Comparison of ENCODE assay signal across 8 cellular contexts in genomic region chr5:177363565-177363964, GRCh38. TPM values are rescaled to one million over a fixed set of nuclear protein-coding genes. Genes with fewer than 3 reads are reported as not detected.
DNase-seq lines count a peak whose midpoint lies in the region; ATAC-seq, FAIRE-seq and TF ChIP-seq lines count a peak whose summit lies in the region.

No MANE protein-coding gene starts in this region.

- CTCF ChIA-PET in GM12878 (lab: Yijun Ruan, JAX), result interaction anchor here (0.7 to 3.7 kb wide), 6 partner anchors 12 to 250 kb away, joined by 3 to 22 read pairs (median 4); partner anchors contain the start of gene LMAN2

- no peak overlapping the region for H4K91ac ChIP-seq in mesenchymal stem cell (ENCODE audit: low read length)

- H4K8ac ChIP-seq in mesenchymal stem cell (ENCODE audit: low read length), result peak overlapping the region; percentile 7

- H3K4me1 ChIP-seq in cardiac muscle cell (ENCODE audit: low read depth) (peaks cover 40% of the 10 kb centered on the region), GM12878 (ENCODE audit: control insufficient read depth, insufficient read depth, low read length) (peaks cover 59% of the 10 kb centered on the region), mesenchymal stem cell (ENCODE audit: control insufficient read depth, insufficient read depth, low read depth, low read length) (peaks cover 31% of the 10 kb centered on the region), transverse colon (peaks cover 26 to 60% (median 38%) of the 10 kb centered on the region in 4 donors)

- peak overlapping the region; percentile 40 for H2AK5ac ChIP-seq in mesenchymal stem cell (ENCODE audit: low read length, severe bottlenecking)

- no peaks in the 10 kb centered on the region for H3K79me1 ChIP-seq in mesenchymal stem cell (replicated peaks; ENCODE audit: low read length, poor library complexity, severe bottlenecking)

- in situ Hi-C loops in GM12878 (cut with MboI) (no loop called here), transverse colon (cut with MboI; ENCODE audit: low pct_ligation_motif_present in 1 of 4, low pct_unique_long_range_greater_than_20kb in 1 of 4, low sequenced_read_pairs in 3 of 4) (no loop called here)

- no peaks in the 10 kb centered on the region for H4K20me1 ChIP-seq in GM12878 (ENCODE audit: control insufficient read depth, insufficient read depth)

- H3K18ac ChIP-seq in mesenchymal stem cell (ENCODE audit: low read depth in 1 of 2, low read length in 2 of 2), result no peak overlapping the region

- SMC1A ChIA-PET in GM12878 (lab: Charles Lee; ENCODE audit: uncharacterized antibody, unreplicated experiment), result interaction anchor here (0.9 to 3.7 kb wide), 6 partner anchors 12 to 85 kb away, joined by 3 to 32 read pairs (median 8); partner anchors contain the start of gene LMAN2

- no peak overlapping the region for H2BK120ac ChIP-seq in mesenchymal stem cell (ENCODE audit: low read depth, low read length)

- no peak overlapping the region for H2BK12ac ChIP-seq in mesenchymal stem cell (ENCODE audit: low read length in 2 of 2)

- no peak overlapping the region for H2BK5ac ChIP-seq in mesenchymal stem cell (ENCODE audit: low read depth, low read length, poor library complexity, severe bottlenecking)

- no peak for TF ChIP-seq CTCF in cardiac muscle cell (IDR thresholded peaks at IDR 0.05; ENCODE audit: low read depth, low read length)
- no peak for TF ChIP-seq CTCF in GM12878 (IDR thresholded peaks at IDR 0.05 in 2 of 3, conservative IDR thresholded peaks at IDR 0.05 in 1 of 3; ENCODE audit: control insufficient read depth in 2 of 3, extremely low read depth in 1 of 3, insufficient read depth in 1 of 3, low read depth in 3 of 3, low read length in 3 of 3)
- TF ChIP-seq CTCF in transverse colon (IDR thresholded peaks at IDR 0.05), result no peak

- H3K4me2 ChIP-seq in GM12878 (ENCODE audit: control insufficient read depth, insufficient read depth) (peak overlapping the region; percentile 93), mesenchymal stem cell (ENCODE audit: low read length, poor library complexity, severe bottlenecking) (peak overlapping the region; percentile 89)

- H3K79me2 ChIP-seq in GM12878 (ENCODE audit: control insufficient read depth, insufficient read depth, low read length), result peaks cover 60% of the 10 kb centered on the region

- no peak for TF ChIP-seq POLR2A in GM12878 (IDR thresholded peaks at IDR 0.05; ENCODE audit: low read depth, low read length)
- no peak for TF ChIP-seq POLR2A in transverse colon (IDR thresholded peaks at IDR 0.05)

- intact Hi-C loops in cardiac septum (cut with DNase I) (no loop called here), GM12878 (cut with micrococcal nuclease; ENCODE audit: unreplicated experiment) (loop anchor here (5.0 kb wide), 1 partner anchor 51 kb away; the partner anchor contains the start of gene MXD3), transverse colon (cut with DNase I; ENCODE audit: low total_unique reads) (no loop called here)

- H2AFZ ChIP-seq in GM12878 (ENCODE audit: control insufficient read depth, low read depth, low read length) (0 out of 2 replicates have a peak overlapping the region, but pooled peaks have one; percentile 7), mesenchymal stem cell (ENCODE audit: low read depth, low read length) (peak overlapping the region; percentile 18)

- H3K36me3 ChIP-seq in cardiac muscle cell (no peaks in the 10 kb centered on the region), GM12878 (ENCODE audit: control insufficient read depth in 2 of 2, insufficient read depth in 2 of 2, low read length in 1 of 2) (peaks cover 7% of the 10 kb centered on the region in 2 experiments; a peak in 3 of 4 replicates), mesenchymal stem cell (ENCODE audit: control insufficient read depth in 1 of 2, insufficient read depth in 2 of 2, low read depth in 1 of 2, low read length in 2 of 2) (no peaks in the 10 kb centered on the region), transverse colon (no peaks in the 10 kb centered on the region)

- RAD21 ChIA-PET in GM12878 (lab: Charles Lee; ENCODE audit: unreplicated experiment), result interaction anchor here (0.9 to 4.4 kb wide), 8 partner anchors 9 to 62 kb away, joined by 3 to 29 read pairs (median 6); partner anchors contain the start of genes GRK6 and LMAN2

- no peak for FAIRE-seq in GM12878 (lab: Jason Lieb, UNC)

- no peaks in the 10 kb centered on the region for H3K27me3 ChIP-seq in cardiac muscle cell
- no peaks in the 10 kb centered on the region for H3K27me3 ChIP-seq in GM12878 (replicated peaks in 1 of 2; ENCODE audit: control insufficient read depth in 2 of 2, insufficient read depth in 2 of 2, low read length in 1 of 2)
- H3K27me3 ChIP-seq in mesenchymal stem cell (ENCODE audit: control insufficient read depth in 1 of 2, insufficient read depth in 1 of 2, low read length in 2 of 2), result peaks cover 0 to 54% of the 10 kb centered on the region in 2 experiments
- H3K27me3 ChIP-seq in transverse colon, result no peaks in the 10 kb centered on the region

- H3K14ac ChIP-seq in mesenchymal stem cell (ENCODE audit: low read length in 2 of 2), result no peak overlapping the region

- no peak overlapping the region for H2BK15ac ChIP-seq in mesenchymal stem cell (ENCODE audit: low read depth, poor library complexity, severe bottlenecking)

- H3K9me3 ChIP-seq in cardiac muscle cell (ENCODE audit: low read depth) (no peaks in the 10 kb centered on the region), GM12878 (replicated peaks; ENCODE audit: control insufficient read depth, insufficient read depth, low read length) (no peaks in the 10 kb centered on the region), mesenchymal stem cell (ENCODE audit: control insufficient read depth, low read length) (no peaks in the 10 kb centered on the region), transverse colon (no peaks in the 10 kb centered on the region)

- H3K4ac ChIP-seq in mesenchymal stem cell (ENCODE audit: low read depth in 1 of 2, low read length in 2 of 2), result no peak overlapping the region

- H3K4me3 ChIP-seq in cardiac muscle cell, result peak overlapping the region; percentile 20
- peak overlapping the region; percentile 63 for H3K4me3 ChIP-seq in GM12878
- peak overlapping the region; percentile 60 to 61 for H3K4me3 ChIP-seq in mesenchymal stem cell (ENCODE audit: insufficient read depth in 1 of 2, low read depth in 1 of 2, low read length in 2 of 2)
- H3K4me3 ChIP-seq in transverse colon, result peak overlapping the region in 3 of 4 donors; percentile 23 to 64 (median 46)

- TF ChIP-seq RAD21 in GM12878 (IDR thresholded peaks at IDR 0.05; ENCODE audit: insufficient read depth, low read depth, low read length), result no peak

- POLR2A ChIA-PET in GM12878 (lab: Charles Lee), result interaction anchor here (0.6 to 2.8 kb wide), 10 partner anchors 8 to 82 kb away, joined by 3 to 17 read pairs (median 5); partner anchors contain the start of genes GRK6 and LMAN2

- H3K9ac ChIP-seq in GM12878 (ENCODE audit: control insufficient read depth, insufficient read depth, low read length) (peak overlapping the region; percentile 61; the same call in 1 of the 2 replicates), mesenchymal stem cell (ENCODE audit: low read length) (no peak overlapping the region)

- H3K23ac ChIP-seq in mesenchymal stem cell (ENCODE audit: low read length in 2 of 2), result no peak overlapping the region

- TSS peak; percentile 46 for BruUV-seq in GM12878 (replicated peaks; lab: Mats Ljungman, UMichigan)

- 32% methylated on average over 10 of the region's 10 CpGs for whole genome bisulfite sequencing in GM12878 (ENCODE audit: insufficient coverage, insufficient replicate concordance, low lambda C conversion rate, missing lambda C conversion rate)
- WGBS in mesenchymal stem cell, result 64% methylated on average over 8 of the region's 10 CpGs
- 37 to 41% methylated on average over 10 of the region's 10 CpGs for WGBS in transverse colon (ENCODE audit: low coverage in 1 of 2), 2 donors

- no peak; the same call in 2 of the 3 replicates for ATAC-seq in GM12878

- peak overlapping the region; percentile 76 for H3K27ac ChIP-seq in cardiac muscle cell
- peak overlapping the region; percentile 91 for H3K27ac ChIP-seq in GM12878 (ENCODE audit: control insufficient read depth, insufficient read depth)
- H3K27ac ChIP-seq in mesenchymal stem cell (ENCODE audit: low read length, poor library complexity, severe bottlenecking), result no peak overlapping the region
- peak overlapping the region; percentile 66 to 83 (median 76) for H3K27ac ChIP-seq in transverse colon

- TF ChIP-seq EP300 in GM12878 (IDR thresholded peaks at IDR 0.05; ENCODE audit: borderline replicate concordance in 1 of 2, control insufficient read depth in 1 of 2, low read depth in 2 of 2, low read length in 2 of 2) (no peak), transverse colon (IDR thresholded peaks at IDR 0.05; ENCODE audit: low read depth) (no peak)

- DNase-seq in cardiac muscle cell (ENCODE audit: low read depth in 1 of 2, low spot score in 1 of 2), result no peak
- DNase-seq in cardiac septum (ENCODE audit: low spot score), result no peak
- DNase-seq in GM12878 (ENCODE audit: low read depth, low spot score), result no peak
- no peak for DNase-seq in mesenchymal stem cell
- DNase-seq in transverse colon, result no peak
- DNase-seq in stimulated activated CD4-positive, alpha-beta T cell treated with anti-CD3 and anti-CD28 coated beads, Interleukin-1b, Interleukin-23, amount 100 ng/mL, for 48 hours, result no peak
- no peak for DNase-seq in ureter (ENCODE audit: low spot score)
- DNase-seq in NCI-H345 (lab: John Stamatoyannopoulos, UW), result no peak

RNA-seq across cellular contexts. Expression of gene RGS14, which starts 5.8 kb away (rescaled TPM):
- 68.1 and 139 TPM in 2 replicates for total RNA-seq in cardiac muscle cell
- 33.6 and 76.5 TPM in 2 replicates for polyA plus RNA-seq in cardiac muscle cell
- total RNA-seq in cardiac septum, result 4.3 TPM
- total RNA-seq in GM12878 (2013; cell fraction: nucleolus; rRNA removed), result 111 and 131 TPM in 2 replicates
- 56.5 and 68.1 TPM in 2 replicates for total RNA-seq in GM12878 (2014; rRNA removed)
- total RNA-seq in GM12878 (2014; rRNA removed; fragmentation: Illumina TruSeq; extraction: Trizol), result 25.1 and 30.4 TPM in 2 replicates
- 65.6 and 72.9 TPM in 2 replicates for total RNA-seq in GM12878 (2021)
- 6.4 TPM for polyA plus RNA-seq in GM12878 (2011; ENCODE audit: low read depth)
- 28.8 and 57.1 TPM in 2 replicates for polyA plus RNA-seq in GM12878 (2011; rRNA removed)
- polyA plus RNA-seq in GM12878 (2011; cell fraction: cytosol; rRNA removed), result 90.6 and 104 TPM in 2 replicates
- 281 and 299 TPM in 2 replicates for polyA plus RNA-seq in GM12878 (2011; cell fraction: nucleus; rRNA removed)
- polyA plus RNA-seq in GM12878 (2012), result 30.7 and 40.7 TPM in 2 replicates
- 4.4 and 35.8 TPM in 2 replicates for polyA plus RNA-seq in GM12878 (2014; fragmentation: Illumina TruSeq; extraction: Trizol)
- 1 to 10 TPM in 1 of 2 experiments, under 1 TPM in 1; 0.19 to 1.3 TPM for polyA plus RNA-seq in GM12878 (2014; fragmentation: Nextera tagmentation; extraction: Ambion mirVana)
- 88.7 and 91.9 TPM in 2 replicates for polyA plus RNA-seq in GM12878 (2014; rRNA removed)
- polyA plus RNA-seq in GM12878 (2016; fragmentation: Nextera tagmentation; extraction: Ambion mirVana), result 10 to 100 TPM; 53.6 to 56.0 TPM
- 40.5 and 82.2 TPM in 2 replicates for polyA minus RNA-seq in GM12878 (2011; rRNA and poly(A)+ RNA removed)
- 26.2 and 29.3 TPM in 2 replicates for polyA minus RNA-seq in GM12878 (2011; cell fraction: cytosol; rRNA and poly(A)+ RNA removed)
- polyA minus RNA-seq in GM12878 (2011; cell fraction: nucleus; rRNA and poly(A)+ RNA removed), result 52.3 and 74.0 TPM in 2 replicates
- 16.7 TPM for polyA plus RNA-seq in mesenchymal stem cell (2013, experiment 1 of 2)
- polyA plus RNA-seq in mesenchymal stem cell (2013, experiment 2 of 2), result 15.9 TPM
- total RNA-seq in transverse colon, result 10 to 100 TPM; 16.5 to 49.6 (median 24.4) TPM
- total RNA-seq in ureter, result 17.3 TPM

RNA-seq across cellular contexts. Expression of gene LMAN2, which starts 12.1 kb away (rescaled TPM):
- total RNA-seq in cardiac muscle cell (163 and 198 TPM in 2 replicates), cardiac septum (67.5 TPM), GM12878 (2014; rRNA removed) (184 and 207 TPM in 2 replicates), GM12878 (2014; rRNA removed; fragmentation: Illumina TruSeq; extraction: Trizol) (98.9 and 112 TPM in 2 replicates), GM12878 (2021) (117 and 121 TPM in 2 replicates), transverse colon (100 to 1,000 TPM; 236 to 322 (median 293) TPM), ureter (129 TPM)
- polyA plus RNA-seq in cardiac muscle cell (213 and 261 TPM in 2 replicates), GM12878 (2011; rRNA removed) (55.9 and 104 TPM in 2 replicates), GM12878 (2014; fragmentation: Illumina TruSeq; extraction: Trizol) (84.1 and 178 TPM in 2 replicates), GM12878 (2014; fragmentation: Nextera tagmentation; extraction: Ambion mirVana) (10 to 100 TPM in 1 of 2 experiments, 1 to 10 TPM in 1; 2.4 to 11.4 TPM), GM12878 (2014; rRNA removed) (179 and 230 TPM in 2 replicates), GM12878 (2016; fragmentation: Nextera tagmentation; extraction: Ambion mirVana) (100 to 1,000 TPM; 252 to 264 TPM)
- 195 and 213 TPM in 2 replicates for total RNA-seq in GM12878 (2013; cell fraction: nucleolus; rRNA removed)
- polyA plus RNA-seq in GM12878 (2011; ENCODE audit: low read depth), result 35.5 TPM
- 273 and 308 TPM in 2 replicates for polyA plus RNA-seq in GM12878 (2011; cell fraction: cytosol; rRNA removed)
- 210 and 234 TPM in 2 replicates for polyA plus RNA-seq in GM12878 (2011; cell fraction: nucleus; rRNA removed)
- 139 and 151 TPM in 2 replicates for polyA plus RNA-seq in GM12878 (2012)
- 197 and 327 TPM in 2 replicates for polyA minus RNA-seq in GM12878 (2011; rRNA and poly(A)+ RNA removed)
- polyA minus RNA-seq in GM12878 (2011; cell fraction: cytosol; rRNA and poly(A)+ RNA removed), result 100 and 110 TPM in 2 replicates
- polyA minus RNA-seq in GM12878 (2011; cell fraction: nucleus; rRNA and poly(A)+ RNA removed), result 69.0 and 97.6 TPM in 2 replicates
- 296 TPM for polyA plus RNA-seq in mesenchymal stem cell (2013, experiment 1 of 2)
- 279 TPM for polyA plus RNA-seq in mesenchymal stem cell (2013, experiment 2 of 2)

RNA-seq across cellular contexts. Expression of gene SLC34A1, which starts 20.7 kb away (rescaled TPM):
- not detected in 2 replicates for total RNA-seq in cardiac muscle cell
- polyA plus RNA-seq in cardiac muscle cell, result not detected in 2 replicates
- not detected for total RNA-seq in cardiac septum
- total RNA-seq in GM12878 (2013; cell fraction: nucleolus; rRNA removed), result 1.7 and 2.1 TPM in 2 replicates
- total RNA-seq in GM12878 (2014; rRNA removed), result 0.05 and 0.11 TPM in 2 replicates
- total RNA-seq in GM12878 (2014; rRNA removed; fragmentation: Illumina TruSeq; extraction: Trizol), result 0.04 and 0.09 TPM in 2 replicates
- 0.05 and 0.10 TPM in 2 replicates for total RNA-seq in GM12878 (2021)
- not detected for polyA plus RNA-seq in GM12878 (2011; ENCODE audit: low read depth)
- polyA plus RNA-seq in GM12878 (2011; rRNA removed), result 0.14 TPM in 2 replicates
- polyA plus RNA-seq in GM12878 (2011; cell fraction: cytosol; rRNA removed), result 0.13 and 0.22 TPM in 2 replicates
- polyA plus RNA-seq in GM12878 (2011; cell fraction: nucleus; rRNA removed), result 0.85 and 0.91 TPM in 2 replicates
- polyA plus RNA-seq in GM12878 (2012), result 0.08 and 0.14 TPM in 2 replicates
- polyA plus RNA-seq in GM12878 (2014; fragmentation: Illumina TruSeq; extraction: Trizol), result 0.03 TPM in 1 of 2 replicates, not detected in the other
- not detected for polyA plus RNA-seq in GM12878 (2014; fragmentation: Nextera tagmentation; extraction: Ambion mirVana)
- polyA plus RNA-seq in GM12878 (2014; rRNA removed), result 0.05 and 0.09 TPM in 2 replicates
- polyA plus RNA-seq in GM12878 (2016; fragmentation: Nextera tagmentation; extraction: Ambion mirVana), result under 1 TPM; 0.07 to 0.09 TPM
- polyA minus RNA-seq in GM12878 (2011; rRNA and poly(A)+ RNA removed), result 0.37 and 0.77 TPM in 2 replicates
- not detected in 2 replicates for polyA minus RNA-seq in GM12878 (2011; cell fraction: cytosol; rRNA and poly(A)+ RNA removed)
- polyA minus RNA-seq in GM12878 (2011; cell fraction: nucleus; rRNA and poly(A)+ RNA removed), result 0.60 and 0.96 TPM in 2 replicates
- not detected for polyA plus RNA-seq in mesenchymal stem cell (2013, experiment 1 of 2)
- polyA plus RNA-seq in mesenchymal stem cell (2013, experiment 2 of 2), result not detected
- total RNA-seq in transverse colon, result under 1 TPM in 1 of 4 donors, not detected in 3; 0.55 TPM
- total RNA-seq in ureter, result not detected

RNA-seq across cellular contexts. Expression of gene PFN3, which starts 36.9 kb away (rescaled TPM):
- total RNA-seq in cardiac muscle cell (not detected in 2 replicates), cardiac septum (not detected), GM12878 (2014; rRNA removed) (not detected in 2 replicates), GM12878 (2014; rRNA removed; fragmentation: Illumina TruSeq; extraction: Trizol) (not detected in 2 replicates), GM12878 (2021) (not detected in 2 replicates), transverse colon (not detected), ureter (not detected)
- polyA plus RNA-seq in cardiac muscle cell (not detected in 2 replicates), GM12878 (2011; rRNA removed) (not detected in 2 replicates), GM12878 (2014; fragmentation: Illumina TruSeq; extraction: Trizol) (not detected in 2 replicates), GM12878 (2014; fragmentation: Nextera tagmentation; extraction: Ambion mirVana) (not detected), GM12878 (2014; rRNA removed) (not detected in 2 replicates), GM12878 (2016; fragmentation: Nextera tagmentation; extraction: Ambion mirVana) (not detected)
- 2.1 TPM in 1 of 2 replicates, not detected in the other for total RNA-seq in GM12878 (2013; cell fraction: nucleolus; rRNA removed)
- polyA plus RNA-seq in GM12878 (2011; ENCODE audit: low read depth), result not detected
- not detected in 2 replicates for polyA plus RNA-seq in GM12878 (2011; cell fraction: cytosol; rRNA removed)
- polyA plus RNA-seq in GM12878 (2011; cell fraction: nucleus; rRNA removed), result not detected in 2 replicates
- polyA plus RNA-seq in GM12878 (2012), result not detected in 2 replicates
- not detected in 2 replicates for polyA minus RNA-seq in GM12878 (2011; rRNA and poly(A)+ RNA removed)
- not detected in 2 replicates for polyA minus RNA-seq in GM12878 (2011; cell fraction: cytosol; rRNA and poly(A)+ RNA removed)
- not detected in 2 replicates for polyA minus RNA-seq in GM12878 (2011; cell fraction: nucleus; rRNA and poly(A)+ RNA removed)
- polyA plus RNA-seq in mesenchymal stem cell (2013, experiment 1 of 2), result not detected
- polyA plus RNA-seq in mesenchymal stem cell (2013, experiment 2 of 2), result not detected

RNA-seq across cellular contexts. Expression of gene F12, which starts 45.8 kb away (rescaled TPM):
- total RNA-seq in cardiac muscle cell (3.4 and 4.6 TPM in 2 replicates), cardiac septum (not detected), GM12878 (2014; rRNA removed) (6.9 and 7.1 TPM in 2 replicates), GM12878 (2014; rRNA removed; fragmentation: Illumina TruSeq; extraction: Trizol) (0.49 and 0.74 TPM in 2 replicates), GM12878 (2021) (5.8 and 7.1 TPM in 2 replicates), transverse colon (10 to 100 TPM in 1 of 4 donors, 1 to 10 TPM in 3; 2.6 to 20.1 (median 5.6) TPM), ureter (1.3 TPM)
- polyA plus RNA-seq in cardiac muscle cell (5.0 and 13.6 TPM in 2 replicates), GM12878 (2011; rRNA removed) (2.3 and 5.2 TPM in 2 replicates), GM12878 (2014; fragmentation: Illumina TruSeq; extraction: Trizol) (0.25 and 0.82 TPM in 2 replicates), GM12878 (2014; fragmentation: Nextera tagmentation; extraction: Ambion mirVana) (under 1 TPM; 0.50 to 0.82 TPM), GM12878 (2014; rRNA removed) (5.9 and 9.9 TPM in 2 replicates), GM12878 (2016; fragmentation: Nextera tagmentation; extraction: Ambion mirVana) (10 to 100 TPM in 1 of 2 experiments, 1 to 10 TPM in 1; 9.7 to 11.3 TPM)
- total RNA-seq in GM12878 (2013; cell fraction: nucleolus; rRNA removed), result 4.6 and 6.3 TPM in 2 replicates
- 2.0 TPM for polyA plus RNA-seq in GM12878 (2011; ENCODE audit: low read depth)
- 6.7 and 11.9 TPM in 2 replicates for polyA plus RNA-seq in GM12878 (2011; cell fraction: cytosol; rRNA removed)
- polyA plus RNA-seq in GM12878 (2011; cell fraction: nucleus; rRNA removed), result 14.0 and 14.8 TPM in 2 replicates
- 3.0 and 4.4 TPM in 2 replicates for polyA plus RNA-seq in GM12878 (2012)
- 1.8 and 3.0 TPM in 2 replicates for polyA minus RNA-seq in GM12878 (2011; rRNA and poly(A)+ RNA removed)
- 2.9 and 7.5 TPM in 2 replicates for polyA minus RNA-seq in GM12878 (2011; cell fraction: cytosol; rRNA and poly(A)+ RNA removed)
- 2.9 and 3.5 TPM in 2 replicates for polyA minus RNA-seq in GM12878 (2011; cell fraction: nucleus; rRNA and poly(A)+ RNA removed)
- 1.2 TPM for polyA plus RNA-seq in mesenchymal stem cell (2013, experiment 1 of 2)
- polyA plus RNA-seq in mesenchymal stem cell (2013, experiment 2 of 2), result 1.3 TPM
